In genomic region chr12:46603776-46604456, GRCh38 we compare ENCODE assay signal across 2 cellular contexts.
TF ChIP-seq lines count a peak whose summit lies in the region.

No MANE protein-coding gene starts in this region.

TF ChIP-seq in H1, 55 proteins besides CTCF, POLR2A, EP300 and RAD21:
- TF ChIP-seq ZNF274 (IDR thresholded peaks at IDR 0.05; ENCODE audit: borderline replicate concordance, extremely low read depth, low read length) (no peak), GABPA (IDR thresholded peaks at IDR 0.05; ENCODE audit: borderline replicate concordance, insufficient read depth, low read length) (no peak), MAX (IDR thresholded peaks at IDR 0.05) (no peak)

TF ChIP-seq in HepG2, 621 proteins besides CTCF, POLR2A, EP300 and RAD21:
- TF ChIP-seq ZNF839 (CRISPR knock-in tag; IDR thresholded peaks at IDR 0.05; ENCODE audit: borderline replicate concordance): no peak
- no peak for TF ChIP-seq ZNF775 (CRISPR knock-in tag; IDR thresholded peaks at IDR 0.05; ENCODE audit: borderline replicate concordance)
- TF ChIP-seq RBM22 (optimal IDR thresholded peaks at IDR 0.05; ENCODE audit: low read length): no peak
- no peak for TF ChIP-seq ZNF225 (CRISPR knock-in tag; IDR thresholded peaks at IDR 0.05)
- TF ChIP-seq FLYWCH1 (CRISPR knock-in tag; IDR thresholded peaks at IDR 0.05): no peak
- no peak for TF ChIP-seq CEBPG (CRISPR knock-in tag; IDR thresholded peaks at IDR 0.05)
- TF ChIP-seq MIER3 (CRISPR knock-in tag; IDR thresholded peaks at IDR 0.05; ENCODE audit: borderline replicate concordance): no peak
- TF ChIP-seq HIVEP1 (CRISPR knock-in tag; IDR thresholded peaks at IDR 0.05): no peak
- TF ChIP-seq ZSCAN31 (CRISPR knock-in tag; IDR thresholded peaks at IDR 0.05; ENCODE audit: low read depth): no peak
- no peak for TF ChIP-seq ZNF407 (CRISPR knock-in tag; IDR thresholded peaks at IDR 0.05; ENCODE audit: not compliant biosample characterization)
- no peak for TF ChIP-seq SNAPC2 (CRISPR knock-in tag; IDR thresholded peaks at IDR 0.05)
- TF ChIP-seq PRDM10 (CRISPR knock-in tag; IDR thresholded peaks at IDR 0.05; ENCODE audit: low read depth): no peak
- TF ChIP-seq ZNF264 (CRISPR knock-in tag; IDR thresholded peaks at IDR 0.05): no peak
- no peak for TF ChIP-seq HNF4A (CRISPR knock-in tag; IDR thresholded peaks at IDR 0.05)
- TF ChIP-seq STAT6 (CRISPR knock-in tag; IDR thresholded peaks at IDR 0.05; ENCODE audit: borderline replicate concordance): no peak
- no peak for TF ChIP-seq REL (CRISPR knock-in tag; conservative IDR thresholded peaks at IDR 0.05)
- no peak for TF ChIP-seq ZMYM3 (CRISPR knock-in tag; IDR thresholded peaks at IDR 0.05)
- TF ChIP-seq LCORL (IDR thresholded peaks at IDR 0.05): no peak
- TF ChIP-seq LCORL (CRISPR knock-in tag; IDR thresholded peaks at IDR 0.05): no peak
- no peak for TF ChIP-seq ZNF609 (CRISPR knock-in tag; IDR thresholded peaks at IDR 0.05; ENCODE audit: borderline replicate concordance)
- TF ChIP-seq POLR2G (IDR thresholded peaks at IDR 0.05; ENCODE audit: low read depth, low read length): no peak
